11 cellular contexts compared by ENCODE assay signal in genomic region chr10:47299611-47299988, GRCh38. TPM values are rescaled to one million over a fixed set of nuclear protein-coding genes. Genes with fewer than 3 reads are reported as not detected.
DNase-seq lines count a peak whose midpoint lies in the region; ATAC-seq and TF ChIP-seq lines count a peak whose summit lies in the region.
"Had no signal": no experiment of that assay in that cellular context is flagged by ENCODE, and none has a peak within 500 bp of the region (broad histone marks: within the 10 kb centered on the region; RNA-seq: fewer than 3 reads in every experiment).

No MANE protein-coding gene starts in this region.

- H3K27ac ChIP-seq in A673 (ENCODE audit: low read depth, low read length, poor library complexity, severe bottlenecking) (no peak overlapping the region), HEK293 (ENCODE audit: extremely low read depth, low read depth, low read length) (no peak overlapping the region), MM.1S (ENCODE audit: low read length) (no peak overlapping the region)
- no peak overlapping the region for H3K27ac ChIP-seq in effector memory CD4-positive, alpha-beta T cell (ENCODE audit: insufficient read depth, low read length, poor library complexity, severe bottlenecking)

- intact Hi-C loops in A673 (cut with micrococcal nuclease; ENCODE audit: unreplicated experiment), result no loop called here

- POLR2A ChIA-PET in A673 (lab: Charles Lee; ENCODE audit: low non-redundant PET) (no interaction called here), HEK293 (lab: Yijun Ruan, JAX) (no interaction called here)

- no peaks in the 10 kb centered on the region for H3K79me2 ChIP-seq in MM.1S (ENCODE audit: low read length)

- peaks cover 48% of the 10 kb centered on the region for H3K27me3 Mint-ChIP-seq in neural crest cell (ENCODE audit: low read depth)

- ATAC-seq in HG03342 (IDR thresholded peaks at IDR 0.05; ENCODE audit: unreplicated experiment), result no peak

- H3K4me2 ChIP-seq in MM.1S (ENCODE audit: low read depth, low read length), result no peak overlapping the region

- peak overlapping the region; percentile 31 for H3K4me3 ChIP-seq in A673 (ENCODE audit: low read depth, low read length, poor library complexity, severe bottlenecking)
- H3K4me3 ChIP-seq in HEK293 (ENCODE audit: low read depth, low read length), result no peak overlapping the region
- peak overlapping the region; percentile 49 for H3K4me3 ChIP-seq in effector memory CD4-positive, alpha-beta T cell (ENCODE audit: insufficient read depth, low read depth, low read length, poor library complexity, severe bottlenecking)
- no peak overlapping the region for H3K4me3 ChIP-seq in MM.1S (ENCODE audit: low read length)

- no TSS peak for BruUV-seq in A673 (replicated peaks; lab: Mats Ljungman, UMichigan)

- no peaks in the 10 kb centered on the region for H3K36me3 Mint-ChIP-seq in neural crest cell (ENCODE audit: low read depth)
- H3K36me3 Mint-ChIP-seq: IgD-negative memory B cell had no signal

- no peak overlapping the region for H3K27ac Mint-ChIP-seq in neural crest cell (ENCODE audit: unreplicated experiment)
- H3K27ac Mint-ChIP-seq: IgD-negative memory B cell; T-helper 1 cell treated with Interleukin-12 subunit alpha and Interleukin-12 subunit beta and Interleukin-4 antibody, amounts not matched to agents 30 μg/mL and 1 μg/mL, for 36 hours had no signal

- no peaks in the 10 kb centered on the region for H3K9me2 ChIP-seq in MM.1S (replicated peaks; ENCODE audit: insufficient read depth, low read length)

- H3K4me1 ChIP-seq in A673 (ENCODE audit: insufficient read depth, low read length, poor library complexity, severe bottlenecking) (no peaks in the 10 kb centered on the region), HEK293 (ENCODE audit: control insufficient read depth, insufficient read depth, low read length) (no peaks in the 10 kb centered on the region), MM.1S (ENCODE audit: low read length) (no peaks in the 10 kb centered on the region)
- peaks cover 4% of the 10 kb centered on the region for H3K4me1 ChIP-seq in effector memory CD4-positive, alpha-beta T cell (ENCODE audit: control insufficient read depth, insufficient read depth, low read length, poor library complexity, severe bottlenecking)

- H3K9me3 Mint-ChIP-seq in neural crest cell, result no peaks in the 10 kb centered on the region
- H3K9me3 Mint-ChIP-seq: T-helper 1 cell treated with Interleukin-12 subunit alpha and Interleukin-12 subunit beta and Interleukin-4 antibody, amounts not matched to agents 30 μg/mL and 1 μg/mL, for 36 hours had no signal

- H3K9me3 ChIP-seq in A673 (ENCODE audit: low read depth, low read length, poor library complexity, severe bottlenecking), result no peaks in the 10 kb centered on the region
- no peaks in the 10 kb centered on the region for H3K9me3 ChIP-seq in HEK293 (ENCODE audit: control insufficient read depth, insufficient read depth, low read depth, low read length)
- H3K9me3 ChIP-seq in effector memory CD4-positive, alpha-beta T cell (ENCODE audit: control insufficient read depth, low read length), result no peaks in the 10 kb centered on the region
- H3K9me3 ChIP-seq in MM.1S (replicated peaks; ENCODE audit: insufficient read depth, low read length), result no peaks in the 10 kb centered on the region

- H3F3A ChIP-seq in MM.1S (ENCODE audit: insufficient read depth, low read length), result no peaks in the 10 kb centered on the region

- H2AFZ ChIP-seq in MM.1S (ENCODE audit: low read length), result no peak overlapping the region

- peak overlapping the region; percentile 86 for H3K4me3 Mint-ChIP-seq in neural crest cell
- H3K4me3 Mint-ChIP-seq: T-helper 1 cell treated with Interleukin-12 subunit alpha and Interleukin-12 subunit beta and Interleukin-4 antibody, amounts not matched to agents 30 μg/mL and 1 μg/mL, for 36 hours had no signal

- H3K4me1 Mint-ChIP-seq in neural crest cell, result peaks cover 58% of the 10 kb centered on the region

- H3K36me3 ChIP-seq in A673 (ENCODE audit: insufficient read depth, low read length, poor library complexity, severe bottlenecking), result no peaks in the 10 kb centered on the region
- no peaks in the 10 kb centered on the region for H3K36me3 ChIP-seq in HEK293 (ENCODE audit: control insufficient read depth in 2 of 2, insufficient read depth in 1 of 2, low read length in 2 of 2)
- no peaks in the 10 kb centered on the region for H3K36me3 ChIP-seq in effector memory CD4-positive, alpha-beta T cell (ENCODE audit: control insufficient read depth, insufficient read depth, low read length)
- no peaks in the 10 kb centered on the region for H3K36me3 ChIP-seq in MM.1S (replicated peaks; ENCODE audit: insufficient read depth, low read length)

- H3K27me3 ChIP-seq in A673 (replicated peaks; ENCODE audit: insufficient read depth, low read depth, low read length, poor library complexity) (peaks cover 76% of the 10 kb centered on the region), MM.1S (replicated peaks; ENCODE audit: insufficient read depth, low read length) (no peaks in the 10 kb centered on the region)
- peaks cover 2% of the 10 kb centered on the region for H3K27me3 ChIP-seq in effector memory CD4-positive, alpha-beta T cell (replicated peaks; ENCODE audit: control insufficient read depth, insufficient read depth, low read length, poor library complexity, severe bottlenecking)

- CTCF ChIA-PET in A673 (lab: Charles Lee) (no interaction called here), HEK293 (lab: Yijun Ruan, JAX) (interaction anchor here (0.7 to 4.0 kb wide), 3 partner anchors 25 to 275 kb away, joined by 3 to 15 read pairs (median 10); no protein-coding TSS in a partner anchor)

- TF ChIP-seq CTCF in A673 (conservative IDR thresholded peaks at IDR 0.05; ENCODE audit: low read depth, low read length) (no peak), HEK293 (tag by site-specific recombination; IDR thresholded peaks at IDR 0.05) (no peak), neural crest cell (conservative IDR thresholded peaks at IDR 0.05) (no peak), MM.1S (IDR thresholded peaks at IDR 0.05; ENCODE audit: low read length) (no peak)

- no peak overlapping the region for H3K9ac ChIP-seq in MM.1S (ENCODE audit: low read length)

- H4K20me1 ChIP-seq in MM.1S (ENCODE audit: insufficient read depth, low read length), result no peaks in the 10 kb centered on the region

- DNase-seq in A673 (ENCODE audit: low spot score) (no peak), neural crest cell (ENCODE audit: low read depth, low spot score) (no peak), NCI-H2081 treated with DMSO at 0.1 percent for 48 hours (lab: John Stamatoyannopoulos, UW) (no peak), NCI-H2171 treated with DMSO at 0.1 percent for 48 hours (lab: John Stamatoyannopoulos, UW) (no peak), MM.1S (no peak)
- DNase-seq in effector memory CD4-positive, alpha-beta T cell, result no peak
- DNase-seq: NCI-H1930 had no signal

TF ChIP-seq in HEK293, 187 proteins besides CTCF, POLR2A, EP300 and RAD21:
- TF ChIP-seq ZNF335 (tag by site-specific recombination; conservative IDR thresholded peaks at IDR 0.05), result 0 out of 2 replicates have a peak, but pooled peaks have one; percentile 13
- TF ChIP-seq ZNF548 (tag by site-specific recombination; IDR thresholded peaks at IDR 0.05), result no peak

RNA-seq across cellular contexts. Expression of gene GDF10, which starts 0.4 kb away (rescaled TPM):
- total RNA-seq in A673 (2021), result 0.45 and 0.52 TPM in 2 replicates
- 2.9 and 3.2 TPM in 2 replicates for total RNA-seq in neural crest cell

RNA-seq across cellular contexts. Expression of gene GDF2, which starts 22.7 kb away (rescaled TPM):
- total RNA-seq in A673 (2021), result not detected in 2 replicates
- total RNA-seq in neural crest cell, result not detected in 2 replicates

RNA-seq across cellular contexts. Expression of gene RBP3, which starts 48.6 kb away (rescaled TPM):
- total RNA-seq in A673 (2021) (not detected in 2 replicates), neural crest cell (not detected in 2 replicates)

Comparison
In these comparisons a context has a peak if more than half of its experiments do, and no peak if none do; other contexts are left out.
1. H3K4me3 ChIP-seq: peak in A673 (single experiment) and effector memory CD4-positive, alpha-beta T cell (single experiment); none in HEK293 (single experiment) and MM.1S (single experiment).